Comparison of ENCODE assay signal across 8 cellular contexts in the genomic region with DNA sequence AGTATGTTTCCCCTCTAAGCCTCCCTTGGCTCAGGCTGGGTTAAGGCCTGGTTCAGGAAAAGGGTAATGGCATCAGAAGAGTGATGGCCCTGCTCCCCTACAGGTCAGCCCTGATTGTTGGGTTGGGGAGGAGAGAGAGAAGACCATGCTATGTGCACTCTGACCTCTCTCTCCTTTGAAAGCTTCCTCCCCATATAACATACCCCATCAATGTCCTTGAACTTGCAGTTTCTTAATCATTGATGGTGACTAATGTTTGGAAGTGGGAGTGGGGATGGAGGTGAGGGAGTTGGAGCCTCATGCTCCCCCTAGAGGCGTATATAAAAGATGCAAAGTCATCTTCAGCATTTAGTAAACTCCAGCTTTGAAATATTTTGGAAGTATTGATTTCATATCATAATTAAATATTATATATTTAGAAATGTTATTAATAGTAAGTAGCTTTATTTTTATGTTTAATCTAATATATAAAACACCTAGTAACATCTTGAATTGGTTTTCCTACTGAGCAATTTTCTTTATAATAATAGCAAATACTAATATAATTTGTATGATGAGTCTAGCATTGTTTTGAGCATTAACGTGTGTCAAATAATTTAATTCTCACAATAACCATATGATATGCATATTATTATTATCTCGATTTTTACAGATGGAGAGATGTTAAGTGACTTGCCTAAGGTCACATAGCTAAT. TPM values are rescaled to one million over a fixed set of nuclear protein-coding genes. Genes with fewer than 3 reads are reported as not detected.
DNase-seq lines count a peak whose midpoint lies in the region; ATAC-seq lines count a peak whose summit lies in the region.

No MANE protein-coding gene starts in this region.

- H3K36me3 Mint-ChIP-seq in activated naive CD4-positive, alpha-beta T cell treated with anti-CD3 and anti-CD28 coated beads, Interleukin-2, amount 50 U/mL, for 72 hours = peaks cover 0 to 11% of the 10 kb centered on the region in 2 donors
- no peaks in the 10 kb centered on the region for H3K36me3 Mint-ChIP-seq in activated CD8-positive, alpha-beta T cell treated with anti-CD3 and anti-CD28 coated beads, Interleukin-2, amount 10 ng/mL, durations not matched to agents 7 days and 5 days (ENCODE audit: low read depth)

- peaks cover 0 to 3% of the 10 kb centered on the region in 2 donors for H3K9me3 Mint-ChIP-seq in activated naive CD4-positive, alpha-beta T cell treated with anti-CD3 and anti-CD28 coated beads, Interleukin-2, amount 50 U/mL, for 72 hours
- no peaks in the 10 kb centered on the region for H3K9me3 Mint-ChIP-seq in activated CD8-positive, alpha-beta T cell treated with anti-CD3 and anti-CD28 coated beads, Interleukin-2, amount 10 ng/mL, durations not matched to agents 7 days and 5 days (ENCODE audit: insufficient read depth)

- no peak overlapping the region for H3K4me3 Mint-ChIP-seq in activated CD8-positive, alpha-beta T cell treated with anti-CD3 and anti-CD28 coated beads, Interleukin-2, amount 10 ng/mL, durations not matched to agents 7 days and 5 days

- CTCF ChIA-PET in activated CD8-positive, alpha-beta T cell treated with anti-CD3 and anti-CD28 coated beads, Interleukin-2, amount 10 ng/mL, durations not matched to agents 7 days and 5 days (lab: Charles Lee) = interaction anchor here (0.6 to 1.8 kb wide), 14 partner anchors 9 to 483 kb away, joined by 3 to 7 read pairs (median 4); a partner anchor contains a TSS

- peaks cover 8% of the 10 kb centered on the region for H3K27me3 Mint-ChIP-seq in activated CD8-positive, alpha-beta T cell treated with anti-CD3 and anti-CD28 coated beads, Interleukin-2, amount 10 ng/mL, durations not matched to agents 7 days and 5 days (ENCODE audit: low read depth)

- peaks cover 2% of the 10 kb centered on the region for H3K4me1 Mint-ChIP-seq in activated CD8-positive, alpha-beta T cell treated with anti-CD3 and anti-CD28 coated beads, Interleukin-2, amount 10 ng/mL, durations not matched to agents 7 days and 5 days (ENCODE audit: low read depth)

- no peak for DNase-seq in activated naive CD4-positive, alpha-beta T cell treated with anti-CD3 and anti-CD28 coated beads, Interleukin-2, amount 50 U/mL, for 72 hours (ENCODE audit: low spot score in 2 of 2)
- DNase-seq in activated naive CD4-positive, alpha-beta T cell (lab: John Stamatoyannopoulos, UW) = no peak
- DNase-seq in HuH-7 (ENCODE audit: low spot score) (peak; percentile 38), left lobe of liver (ENCODE audit: low spot score) (no peak), NCI-H1048 (lab: John Stamatoyannopoulos, UW) (no peak), G401 (ENCODE audit: low spot score) (no peak)
- no peak for DNase-seq in activated CD8-positive, alpha-beta T cell treated with anti-CD3 and anti-CD28 coated beads, Interleukin-2, amount 10 ng/mL, durations not matched to agents 7 days and 5 days
- no peak for DNase-seq in activated T-cell treated with anti-CD3 and anti-CD28 coated beads, Interleukin-2, amount 50 U/mL, for 48 hours

- peak; percentile 52 to 74 for ATAC-seq in activated naive CD4-positive, alpha-beta T cell treated with anti-CD3 and anti-CD28 coated beads, Interleukin-2, amount 50 U/mL, for 72 hours
- peak; percentile 60 for ATAC-seq in activated CD8-positive, alpha-beta T cell treated with anti-CD3 and anti-CD28 coated beads, Interleukin-2, amount 10 ng/mL, durations not matched to agents 7 days and 5 days
- peak; percentile 66 for ATAC-seq in left lobe of liver

- POLR2A ChIA-PET in activated CD8-positive, alpha-beta T cell treated with anti-CD3 and anti-CD28 coated beads, Interleukin-2, amount 10 ng/mL, durations not matched to agents 7 days and 5 days (lab: Charles Lee) = no interaction called here

- H3K27ac Mint-ChIP-seq in activated naive CD4-positive, alpha-beta T cell treated with anti-CD3 and anti-CD28 coated beads, Interleukin-2, amount 50 U/mL, for 72 hours = no peak overlapping the region
- no peak overlapping the region for H3K27ac Mint-ChIP-seq in activated CD8-positive, alpha-beta T cell treated with anti-CD3 and anti-CD28 coated beads, Interleukin-2, amount 10 ng/mL, durations not matched to agents 7 days and 5 days

- in situ Hi-C loops in G401 (cut with HindIII; ENCODE audit: low sequenced_read_pairs) = no loop called here

RNA-seq across cellular contexts. Expression of a gene that starts 8.8 kb away (rescaled TPM):
- 1 to 10 TPM; 1.3 to 4.9 TPM for total RNA-seq in activated naive CD4-positive, alpha-beta T cell treated with anti-CD3 and anti-CD28 coated beads, Interleukin-2, amount 50 U/mL, for 72 hours
- total RNA-seq in activated CD8-positive, alpha-beta T cell treated with anti-CD3 and anti-CD28 coated beads, Interleukin-2, amount 10 ng/mL, durations not matched to agents 7 days and 5 days = under 1 TPM; 0.08 to 0.18 TPM
- total RNA-seq in left lobe of liver = 0.23 TPM
- not detected in 2 replicates for total RNA-seq in G401 (2014; rRNA removed; shearing (Covaris generic))

RNA-seq across cellular contexts. Expression of a gene that starts 28.1 kb away (rescaled TPM):
- total RNA-seq in activated naive CD4-positive, alpha-beta T cell treated with anti-CD3 and anti-CD28 coated beads, Interleukin-2, amount 50 U/mL, for 72 hours = not detected
- total RNA-seq in activated CD8-positive, alpha-beta T cell treated with anti-CD3 and anti-CD28 coated beads, Interleukin-2, amount 10 ng/mL, durations not matched to agents 7 days and 5 days = not detected
- total RNA-seq in left lobe of liver = not detected
- not detected in 2 replicates for total RNA-seq in G401 (2014; rRNA removed; shearing (Covaris generic))
